Comparison of ENCODE assay signal across 8 cellular contexts in genomic region chr1:8027748-8028631, GRCh38. TPM values are rescaled to one million over a fixed set of nuclear protein-coding genes. Genes with fewer than 3 reads are reported as not detected.
DNase-seq lines count a peak whose midpoint lies in the region; ATAC-seq and TF ChIP-seq lines count a peak whose summit lies in the region.

No MANE protein-coding gene starts in this region.

- H3K27me3 Mint-ChIP-seq in MCF 10A (ENCODE audit: insufficient read depth, unreplicated experiment) = no peaks in the 10 kb centered on the region

- H3K36me3 Mint-ChIP-seq in MCF 10A (ENCODE audit: insufficient read depth, unreplicated experiment) = peaks cover 35% of the 10 kb centered on the region

- H3K9me3 ChIP-seq in A673 (ENCODE audit: low read depth, low read length, poor library complexity, severe bottlenecking) = no peaks in the 10 kb centered on the region
- no peaks in the 10 kb centered on the region for H3K9me3 ChIP-seq in mucosa of rectum (ENCODE audit: control insufficient read depth in 2 of 2, low read length in 2 of 2)

- peak overlapping the region; percentile 92 for H3K27ac Mint-ChIP-seq in MCF 10A (ENCODE audit: low read depth, unreplicated experiment)

- intact Hi-C loops in A673 (cut with micrococcal nuclease; ENCODE audit: unreplicated experiment) (no loop called here), MCF 10A (cut with micrococcal nuclease) (loop anchor here (5.0 kb wide), 1 partner anchor 69 kb away; no protein-coding TSS in a partner anchor)

- no peaks in the 10 kb centered on the region for H3K9me3 Mint-ChIP-seq in MCF 10A (ENCODE audit: unreplicated experiment)

- POLR2A ChIA-PET in A673 (lab: Charles Lee; ENCODE audit: low non-redundant PET) (no interaction called here), MCF 10A (lab: Yijun Ruan, JAX) (interaction anchor here (0.6 to 7.5 kb wide), 17 partner anchors 12 to 286 kb away, joined by 3 to 256 read pairs (median 4); no protein-coding TSS in a partner anchor)

- DNase-seq in A673 (ENCODE audit: low spot score) = peak; percentile 55
- peak; percentile 33 for DNase-seq in HFF-Myc (ENCODE audit: extremely low read depth, low read depth)
- DNase-seq in MCF 10A (ENCODE audit: unreplicated experiment) = peak; percentile 65
- DNase-seq in NCI-H2227 (lab: John Stamatoyannopoulos, UW; ENCODE audit: unreplicated experiment) = no peak
- no peak for DNase-seq in erythroblast (lab: John Stamatoyannopoulos, UW)
- no peak for DNase-seq in putamen (ENCODE audit: low spot score)

- TF ChIP-seq CTCF in A673 (conservative IDR thresholded peaks at IDR 0.05; ENCODE audit: low read depth, low read length) = no peak
- TF ChIP-seq CTCF in HFF-Myc (IDR thresholded peaks at IDR 0.05; ENCODE audit: low read depth, low read length, missing control alignments) = no peak
- no peak for TF ChIP-seq CTCF in MCF 10A (IDR thresholded peaks at IDR 0.05; ENCODE audit: unreplicated experiment)

- CTCF ChIA-PET in A673 (lab: Charles Lee) (interaction anchor here (0.5 kb wide), 1 partner anchor 382 kb away, joined by 7 read pairs; no protein-coding TSS in a partner anchor), MCF 10A (lab: Yijun Ruan, JAX) (interaction anchor here (0.6 to 1.9 kb wide), 7 partner anchors 10 to 286 kb away, joined by 3 to 11 read pairs (median 4); no protein-coding TSS in a partner anchor)

- BruUV-seq in A673 (replicated peaks; lab: Mats Ljungman, UMichigan) (no TSS peak), MCF 10A (replicated peaks; lab: Mats Ljungman, UMichigan) (no TSS peak)

- H3K4me1 Mint-ChIP-seq in MCF 10A (ENCODE audit: insufficient read depth, unreplicated experiment) = peaks cover 26% of the 10 kb centered on the region

- H3K4me1 ChIP-seq in A673 (ENCODE audit: insufficient read depth, low read length, poor library complexity, severe bottlenecking) (peaks cover 39% of the 10 kb centered on the region), mucosa of rectum (ENCODE audit: control insufficient read depth in 2 of 2, insufficient read depth in 2 of 2, low read length in 2 of 2) (peaks cover 16 to 43% of the 10 kb centered on the region in 2 donors)

- H3K27me3 ChIP-seq in A673 (replicated peaks; ENCODE audit: insufficient read depth, low read depth, low read length, poor library complexity) (no peaks in the 10 kb centered on the region), mucosa of rectum (ENCODE audit: control insufficient read depth in 2 of 2, insufficient read depth in 2 of 2, low read length in 2 of 2) (peaks cover 0 to 2% of the 10 kb centered on the region in 2 donors)

- no peak for TF ChIP-seq POLR2A in erythroblast (IDR thresholded peaks at IDR 0.05; ENCODE audit: low read length)

- H3K9ac ChIP-seq in mucosa of rectum (ENCODE audit: low read depth in 1 of 2, low read length in 2 of 2) = peak overlapping the region in 1 of 2 donors; percentile 69

- H3K27ac ChIP-seq in A673 (ENCODE audit: low read depth, low read length, poor library complexity, severe bottlenecking) (no peak overlapping the region), mucosa of rectum (ENCODE audit: low read depth in 2 of 2, low read length in 2 of 2) (peak overlapping the region; percentile 73 to 74)

- no peak for ATAC-seq in HG03025 (IDR thresholded peaks at IDR 0.05; ENCODE audit: low FRiP score, unreplicated experiment)

- H3K4me3 ChIP-seq in A673 (ENCODE audit: low read depth, low read length, poor library complexity, severe bottlenecking) (no peak overlapping the region), HFF-Myc (replicated peaks; ENCODE audit: low read depth, low read length) (no peak overlapping the region), mucosa of rectum (ENCODE audit: low read length in 2 of 2) (peak overlapping the region in 1 of 2 donors; percentile 82)

- peak overlapping the region; percentile 88 for H3K4me3 Mint-ChIP-seq in MCF 10A (ENCODE audit: unreplicated experiment)

- H3K36me3 ChIP-seq in A673 (ENCODE audit: insufficient read depth, low read length, poor library complexity, severe bottlenecking) (no peaks in the 10 kb centered on the region), mucosa of rectum (ENCODE audit: control insufficient read depth in 2 of 2, insufficient read depth in 2 of 2, low read length in 2 of 2) (no peaks in the 10 kb centered on the region)

RNA-seq across cellular contexts. Expression of gene ERRFI1, which starts 1.9 kb away (rescaled TPM):
- total RNA-seq in A673 (2021) (36.2 and 44.4 TPM in 2 replicates), MCF 10A (2022) (86.4 and 111 TPM in 2 replicates)

Comparison
In these comparisons a context has a peak if more than half of its experiments do, and no peak if none do; other contexts are left out.
1. DNase-seq: peak in A673 (single experiment), HFF-Myc (single experiment) and MCF 10A (single experiment); none in NCI-H2227 (single experiment), erythroblast (0 of 2) and putamen (single experiment).